In the genomic region with DNA sequence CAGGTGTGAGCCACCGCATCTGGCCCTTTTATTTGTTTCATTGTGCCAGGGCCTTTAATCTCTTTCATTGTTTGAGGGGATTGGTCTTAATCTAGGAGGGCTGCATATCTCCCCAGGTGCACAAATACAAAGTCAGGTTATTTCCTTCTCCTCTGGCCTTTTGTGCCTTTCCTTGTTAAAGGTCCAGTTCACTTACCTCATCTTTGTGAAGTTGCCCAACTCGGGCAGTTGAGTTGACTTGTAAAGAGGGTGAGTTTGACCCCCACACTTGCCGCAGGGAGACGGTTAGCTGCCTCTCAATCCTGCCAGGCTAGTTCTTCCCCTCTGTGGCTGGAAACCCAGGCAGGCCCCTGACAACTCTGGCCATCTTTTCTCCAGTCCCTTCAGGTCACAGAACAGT, we compare ENCODE assay signal across 28 cellular contexts. TPM values are rescaled to one million over a fixed set of nuclear protein-coding genes. Genes with fewer than 3 reads are reported as not detected.
"Had no signal": no experiment of that assay in that cellular context is flagged by ENCODE, and none has a peak within 500 bp of the region (broad histone marks: within the 10 kb centered on the region; RNA-seq: fewer than 3 reads in every experiment).

No MANE protein-coding gene starts in this region.

- H2AFZ ChIP-seq: hepatocyte had no signal

- H3K36me3 ChIP-seq: ascending aorta, cardiac muscle cell, colonic mucosa, gastroesophageal sphincter, spleen, tibial nerve, WERI-Rb-1 had no signal

- H3K4me2 ChIP-seq: hepatocyte had no signal

- H3K79me2 ChIP-seq: hepatocyte had no signal

- H3K4me1 ChIP-seq: colonic mucosa, spleen had no signal

- H3K9me3 ChIP-seq: ascending aorta, colonic mucosa, gastroesophageal sphincter, spleen, tibial nerve had no signal

- H3K4me3 ChIP-seq: ascending aorta, cardiac muscle cell, colonic mucosa, dorsolateral prefrontal cortex, gastroesophageal sphincter, hepatocyte, spleen, tibial nerve had no signal

- DNase-seq: activated CD4-positive, alpha-beta memory T cell treated with anti-CD3 and anti-CD28 coated beads, Interleukin-2, amount 10 ng/mL, durations not matched to agents 7 days and 5 days; activated CD4-positive, alpha-beta T cell treated with anti-CD3 and anti-CD28 coated beads, Interleukin-2, amount 10 ng/mL, durations not matched to agents 7 days and 5 days; activated gamma-delta T cell; activated naive CD4-positive, alpha-beta T cell treated with anti-CD3 and anti-CD28 coated beads, Interleukin-2, amount 10 ng/mL, durations not matched to agents 7 days and 5 days; activated naive CD8-positive, alpha-beta T cell treated with anti-CD3 and anti-CD28 coated beads, Interleukin-2, amount 10 ng/mL, durations not matched to agents 7 days and 5 days; activated T-cell treated with anti-CD3 and anti-CD28 coated beads, Interleukin-2, amount 50 U/mL, for 48 hours; cerebellar nuclear complex; colonic mucosa; dorsolateral prefrontal cortex; effector memory CD4-positive, alpha-beta T cell; left cardiac atrium; naive thymus-derived CD8-positive, alpha-beta T cell; occipital lobe; right cardiac atrium; spleen; stimulated activated naive CD4-positive, alpha-beta T cell; T-helper 1 cell; T-helper 9 cell; WERI-Rb-1 had no signal

- ATAC-seq: activated CD4-positive, CD25-positive, alpha-beta regulatory T cell treated with anti-CD3 and anti-CD28 coated beads, Interleukin-2, amount 50 U/mL, for 24 hours; gastroesophageal sphincter; left cardiac atrium; naive thymus-derived CD8-positive, alpha-beta T cell; right cardiac atrium had no signal

- H3K27ac ChIP-seq: ascending aorta, cardiac muscle cell, colonic mucosa, dorsolateral prefrontal cortex, gastroesophageal sphincter, hepatocyte, spleen, tibial nerve, WERI-Rb-1 had no signal

- FAIRE-seq: keratinocyte had no signal

- H3K27me3 ChIP-seq: ascending aorta, cardiac muscle cell, colonic mucosa, hepatocyte had no signal

RNA-seq across cellular contexts. Expression of gene TMEM92, which starts 33.4 kb away (rescaled TPM):
- total RNA-seq: activated CD4-positive, alpha-beta T cell treated with anti-CD3 and anti-CD28 coated beads, Interleukin-2, amount 10 ng/mL, durations not matched to agents 7 days and 5 days; activated naive CD8-positive, alpha-beta T cell treated with anti-CD3 and anti-CD28 coated beads, Interleukin-2, amount 10 ng/mL, durations not matched to agents 7 days and 5 days; ascending aorta; fibroblast of villous mesenchyme; naive thymus-derived CD8-positive, alpha-beta T cell; occipital lobe; right cardiac atrium; temporal lobe had no signal
- polyA plus RNA-seq: naive thymus-derived CD8-positive, alpha-beta T cell; right cardiac atrium had no signal
